1 cellular context compared by ENCODE assay signal in the genomic region with DNA sequence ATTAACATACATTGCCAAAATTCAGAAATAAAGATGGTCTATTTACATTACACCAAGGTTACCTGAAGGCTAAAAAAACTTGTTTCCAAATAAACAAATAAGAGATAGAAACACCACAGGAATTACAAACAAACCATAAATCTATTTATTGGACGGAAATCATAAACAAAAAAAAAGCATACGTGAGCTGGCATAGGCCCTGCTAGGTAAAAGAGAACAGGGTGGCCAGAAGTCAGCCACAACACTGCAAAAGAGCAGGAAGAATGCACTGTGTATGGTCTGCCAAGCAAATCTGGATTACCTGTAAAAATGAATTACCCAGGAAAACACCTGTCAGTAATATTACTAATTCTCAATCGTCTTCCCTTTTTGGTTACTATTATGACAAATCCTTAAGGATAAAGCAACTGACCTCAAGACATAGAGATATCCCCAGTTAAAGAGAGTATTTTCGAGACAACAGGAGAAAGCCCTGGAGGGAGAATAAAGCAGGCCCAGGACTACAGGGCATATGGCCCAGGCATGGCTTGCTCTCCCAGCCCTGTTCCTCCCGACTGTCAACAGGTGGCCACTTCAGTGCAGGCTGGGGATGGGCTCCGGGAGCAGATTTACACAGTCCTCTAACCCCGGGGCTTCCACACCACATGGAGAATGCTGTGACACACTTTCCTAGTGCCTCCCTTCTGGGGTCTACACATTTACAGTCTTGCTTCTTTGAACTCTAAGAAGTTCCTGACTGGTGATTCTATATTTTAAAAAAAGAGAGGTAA.
TF ChIP-seq lines count a peak whose summit lies in the region.

No MANE protein-coding gene starts in this region.

TF ChIP-seq in GM23338, 12 proteins besides CTCF, POLR2A, EP300 and RAD21 (continued from another document):
- TF ChIP-seq, protein P1, sequence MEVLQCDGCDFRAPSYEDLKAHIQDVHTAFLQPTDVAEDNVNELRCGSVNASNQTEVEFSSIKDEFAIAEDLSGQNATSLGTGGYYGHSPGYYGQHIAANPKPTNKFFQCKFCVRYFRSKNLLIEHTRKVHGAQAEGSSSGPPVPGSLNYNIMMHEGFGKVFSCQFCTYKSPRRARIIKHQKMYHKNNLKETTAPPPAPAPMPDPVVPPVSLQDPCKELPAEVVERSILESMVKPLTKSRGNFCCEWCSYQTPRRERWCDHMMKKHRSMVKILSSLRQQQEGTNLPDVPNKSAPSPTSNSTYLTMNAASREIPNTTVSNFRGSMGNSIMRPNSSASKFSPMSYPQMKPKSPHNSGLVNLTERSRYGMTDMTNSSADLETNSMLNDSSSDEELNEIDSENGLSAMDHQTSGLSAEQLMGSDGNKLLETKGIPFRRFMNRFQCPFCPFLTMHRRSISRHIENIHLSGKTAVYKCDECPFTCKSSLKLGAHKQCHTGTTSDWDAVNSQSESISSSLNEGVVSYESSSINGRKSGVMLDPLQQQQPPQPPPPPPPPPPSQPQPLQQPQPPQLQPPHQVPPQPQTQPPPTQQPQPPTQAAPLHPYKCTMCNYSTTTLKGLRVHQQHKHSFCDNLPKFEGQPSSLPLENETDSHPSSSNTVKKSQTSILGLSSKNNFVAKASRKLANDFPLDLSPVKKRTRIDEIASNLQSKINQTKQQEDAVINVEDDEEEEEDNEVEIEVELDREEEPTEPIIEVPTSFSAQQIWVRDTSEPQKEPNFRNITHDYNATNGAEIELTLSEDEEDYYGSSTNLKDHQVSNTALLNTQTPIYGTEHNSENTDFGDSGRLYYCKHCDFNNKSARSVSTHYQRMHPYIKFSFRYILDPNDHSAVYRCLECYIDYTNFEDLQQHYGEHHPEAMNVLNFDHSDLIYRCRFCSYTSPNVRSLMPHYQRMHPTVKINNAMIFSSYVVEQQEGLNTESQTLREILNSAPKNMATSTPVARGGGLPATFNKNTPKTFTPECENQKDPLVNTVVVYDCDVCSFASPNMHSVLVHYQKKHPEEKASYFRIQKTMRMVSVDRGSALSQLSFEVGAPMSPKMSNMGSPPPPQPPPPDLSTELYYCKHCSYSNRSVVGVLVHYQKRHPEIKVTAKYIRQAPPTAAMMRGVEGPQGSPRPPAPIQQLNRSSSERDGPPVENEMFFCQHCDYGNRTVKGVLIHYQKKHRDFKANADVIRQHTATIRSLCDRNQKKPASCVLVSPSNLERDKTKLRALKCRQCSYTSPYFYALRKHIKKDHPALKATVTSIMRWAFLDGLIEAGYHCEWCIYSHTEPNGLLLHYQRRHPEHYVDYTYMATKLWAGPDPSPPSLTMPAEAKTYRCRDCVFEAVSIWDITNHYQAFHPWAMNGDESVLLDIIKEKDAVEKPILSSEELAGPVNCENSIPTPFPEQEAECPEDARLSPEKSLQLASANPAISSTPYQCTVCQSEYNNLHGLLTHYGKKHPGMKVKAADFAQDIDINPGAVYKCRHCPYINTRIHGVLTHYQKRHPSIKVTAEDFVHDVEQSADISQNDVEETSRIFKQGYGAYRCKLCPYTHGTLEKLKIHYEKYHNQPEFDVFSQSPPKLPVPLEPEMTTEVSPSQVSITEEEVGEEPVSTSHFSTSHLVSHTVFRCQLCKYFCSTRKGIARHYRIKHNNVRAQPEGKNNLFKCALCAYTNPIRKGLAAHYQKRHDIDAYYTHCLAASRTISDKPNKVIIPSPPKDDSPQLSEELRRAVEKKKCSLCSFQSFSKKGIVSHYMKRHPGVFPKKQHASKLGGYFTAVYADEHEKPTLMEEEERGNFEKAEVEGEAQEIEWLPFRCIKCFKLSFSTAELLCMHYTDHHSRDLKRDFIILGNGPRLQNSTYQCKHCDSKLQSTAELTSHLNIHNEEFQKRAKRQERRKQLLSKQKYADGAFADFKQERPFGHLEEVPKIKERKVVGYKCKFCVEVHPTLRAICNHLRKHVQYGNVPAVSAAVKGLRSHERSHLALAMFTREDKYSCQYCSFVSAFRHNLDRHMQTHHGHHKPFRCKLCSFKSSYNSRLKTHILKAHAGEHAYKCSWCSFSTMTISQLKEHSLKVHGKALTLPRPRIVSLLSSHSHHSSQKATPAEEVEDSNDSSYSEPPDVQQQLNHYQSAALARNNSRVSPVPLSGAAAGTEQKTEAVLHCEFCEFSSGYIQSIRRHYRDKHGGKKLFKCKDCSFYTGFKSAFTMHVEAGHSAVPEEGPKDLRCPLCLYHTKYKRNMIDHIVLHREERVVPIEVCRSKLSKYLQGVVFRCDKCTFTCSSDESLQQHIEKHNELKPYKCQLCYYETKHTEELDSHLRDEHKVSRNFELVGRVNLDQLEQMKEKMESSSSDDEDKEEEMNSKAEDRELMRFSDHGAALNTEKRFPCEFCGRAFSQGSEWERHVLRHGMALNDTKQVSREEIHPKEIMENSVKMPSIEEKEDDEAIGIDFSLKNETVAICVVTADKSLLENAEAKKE (CRISPR knock-in tag; IDR thresholded peaks at IDR 0.05) = no peak
- TF ChIP-seq JUNB (IDR thresholded peaks at IDR 0.05; ENCODE audit: unreplicated experiment) (no peak), NANOG (IDR thresholded peaks at IDR 0.05; ENCODE audit: borderline replicate concordance) (no peak), ZNF114 (CRISPR knock-in tag; IDR thresholded peaks at IDR 0.05) (no peak), CREB1 (CRISPR knock-in tag; IDR thresholded peaks at IDR 0.05; ENCODE audit: low read depth) (no peak), ZNF331 (CRISPR knock-in tag; IDR thresholded peaks at IDR 0.05; ENCODE audit: low read depth) (no peak), STAT1 (IDR thresholded peaks at IDR 0.05; ENCODE audit: unreplicated experiment) (no peak), EZH2phosphoT487 (IDR thresholded peaks at IDR 0.05; ENCODE audit: unreplicated experiment) (no peak)
- TF ChIP-seq, protein P2, sequence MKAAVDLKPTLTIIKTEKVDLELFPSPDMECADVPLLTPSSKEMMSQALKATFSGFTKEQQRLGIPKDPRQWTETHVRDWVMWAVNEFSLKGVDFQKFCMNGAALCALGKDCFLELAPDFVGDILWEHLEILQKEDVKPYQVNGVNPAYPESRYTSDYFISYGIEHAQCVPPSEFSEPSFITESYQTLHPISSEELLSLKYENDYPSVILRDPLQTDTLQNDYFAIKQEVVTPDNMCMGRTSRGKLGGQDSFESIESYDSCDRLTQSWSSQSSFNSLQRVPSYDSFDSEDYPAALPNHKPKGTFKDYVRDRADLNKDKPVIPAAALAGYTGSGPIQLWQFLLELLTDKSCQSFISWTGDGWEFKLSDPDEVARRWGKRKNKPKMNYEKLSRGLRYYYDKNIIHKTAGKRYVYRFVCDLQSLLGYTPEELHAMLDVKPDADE (IDR thresholded peaks at IDR 0.05) = no peak
- TF ChIP-seq, protein P3, sequence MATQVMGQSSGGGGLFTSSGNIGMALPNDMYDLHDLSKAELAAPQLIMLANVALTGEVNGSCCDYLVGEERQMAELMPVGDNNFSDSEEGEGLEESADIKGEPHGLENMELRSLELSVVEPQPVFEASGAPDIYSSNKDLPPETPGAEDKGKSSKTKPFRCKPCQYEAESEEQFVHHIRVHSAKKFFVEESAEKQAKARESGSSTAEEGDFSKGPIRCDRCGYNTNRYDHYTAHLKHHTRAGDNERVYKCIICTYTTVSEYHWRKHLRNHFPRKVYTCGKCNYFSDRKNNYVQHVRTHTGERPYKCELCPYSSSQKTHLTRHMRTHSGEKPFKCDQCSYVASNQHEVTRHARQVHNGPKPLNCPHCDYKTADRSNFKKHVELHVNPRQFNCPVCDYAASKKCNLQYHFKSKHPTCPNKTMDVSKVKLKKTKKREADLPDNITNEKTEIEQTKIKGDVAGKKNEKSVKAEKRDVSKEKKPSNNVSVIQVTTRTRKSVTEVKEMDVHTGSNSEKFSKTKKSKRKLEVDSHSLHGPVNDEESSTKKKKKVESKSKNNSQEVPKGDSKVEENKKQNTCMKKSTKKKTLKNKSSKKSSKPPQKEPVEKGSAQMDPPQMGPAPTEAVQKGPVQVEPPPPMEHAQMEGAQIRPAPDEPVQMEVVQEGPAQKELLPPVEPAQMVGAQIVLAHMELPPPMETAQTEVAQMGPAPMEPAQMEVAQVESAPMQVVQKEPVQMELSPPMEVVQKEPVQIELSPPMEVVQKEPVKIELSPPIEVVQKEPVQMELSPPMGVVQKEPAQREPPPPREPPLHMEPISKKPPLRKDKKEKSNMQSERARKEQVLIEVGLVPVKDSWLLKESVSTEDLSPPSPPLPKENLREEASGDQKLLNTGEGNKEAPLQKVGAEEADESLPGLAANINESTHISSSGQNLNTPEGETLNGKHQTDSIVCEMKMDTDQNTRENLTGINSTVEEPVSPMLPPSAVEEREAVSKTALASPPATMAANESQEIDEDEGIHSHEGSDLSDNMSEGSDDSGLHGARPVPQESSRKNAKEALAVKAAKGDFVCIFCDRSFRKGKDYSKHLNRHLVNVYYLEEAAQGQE (IDR thresholded peaks at IDR 0.05; ENCODE audit: unreplicated experiment) = no peak
TF ChIP-seq in GM23338: peak in this region for 0.
